ENCODE assay signal across 11 cellular contexts in the genomic region with DNA sequence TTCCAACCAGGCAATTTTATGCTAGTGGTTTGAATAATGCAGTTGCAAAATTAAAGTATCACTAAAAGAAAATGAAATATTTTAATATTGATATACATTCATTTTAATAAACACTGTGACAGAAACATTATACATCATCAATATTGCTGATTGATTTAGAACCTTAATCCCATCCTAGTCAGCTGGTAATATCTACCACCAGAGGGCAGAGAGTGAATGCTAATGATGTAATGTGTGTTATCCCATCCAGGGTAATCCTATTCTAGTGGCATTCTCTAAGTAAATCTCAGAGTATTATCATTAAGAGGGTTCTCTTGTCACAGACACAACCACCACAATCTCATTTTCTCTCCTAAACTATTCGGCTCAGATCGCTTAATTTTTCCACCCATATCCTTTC.
DNase-seq lines count a peak whose midpoint lies in the region; ATAC-seq and TF ChIP-seq lines count a peak whose summit lies in the region.
"Had no signal": no experiment of that assay in that cellular context is flagged by ENCODE, and none has a peak within 500 bp of the region (broad histone marks: within the 10 kb centered on the region; RNA-seq: fewer than 3 reads in every experiment).

No MANE protein-coding gene starts in this region.

- H3K4me1 ChIP-seq in Panc1 (ENCODE audit: control insufficient read depth, insufficient read depth, low read length): no peaks in the 10 kb centered on the region
- no peaks in the 10 kb centered on the region for H3K4me1 ChIP-seq in CD4-positive, alpha-beta memory T cell (ENCODE audit: insufficient read depth, low read length)
- H3K4me1 ChIP-seq: SJCRH30 had no signal

- no peaks in the 10 kb centered on the region for H3K36me3 ChIP-seq in Panc1 (ENCODE audit: control insufficient read depth, insufficient read depth, low read length)
- no peaks in the 10 kb centered on the region for H3K36me3 ChIP-seq in CD4-positive, alpha-beta memory T cell (ENCODE audit: insufficient read depth, low read length)
- H3K36me3 ChIP-seq: SJCRH30 had no signal

- no peaks in the 10 kb centered on the region for H3K9me3 ChIP-seq in Panc1 (ENCODE audit: control insufficient read depth, insufficient read depth, low read depth, low read length)
- no peaks in the 10 kb centered on the region for H3K9me3 ChIP-seq in CD4-positive, alpha-beta memory T cell (ENCODE audit: control insufficient read depth in 1 of 2, low read length in 2 of 2)
- H3K9me3 ChIP-seq: SJCRH30 had no signal

- TF ChIP-seq CTCF in Panc1 (IDR thresholded peaks at IDR 0.05): peak; percentile 39; the same call in 1 of the 2 replicates

- H3K4me1 Mint-ChIP-seq in CD4-positive, alpha-beta memory T cell: no peaks in the 10 kb centered on the region
- H3K4me1 Mint-ChIP-seq: immature natural killer cell had no signal

- in situ Hi-C loops in ACHN (cut with HindIII; ENCODE audit: low pct_ligation_motif_present, low pct_unique_long_range_greater_than_20kb, low sequenced_read_pairs) (no loop called here), Panc1 (cut with HindIII; ENCODE audit: low pct_unique_long_range_greater_than_20kb, low sequenced_read_pairs) (no loop called here)

- CTCF ChIA-PET in HEK293T (lab: Yijun Ruan, JAX): no interaction called here
- CTCF ChIA-PET in Panc1 (lab: Charles Lee): no interaction called here
- CTCF ChIA-PET in CD4-positive, alpha-beta memory T cell (lab: Charles Lee; ENCODE audit: partially characterized antibody): no interaction called here

- no peaks in the 10 kb centered on the region for H3K27me3 Mint-ChIP-seq in CD4-positive, alpha-beta memory T cell
- H3K27me3 Mint-ChIP-seq: activated naive CD8-positive, alpha-beta T cell had no signal

- H3K4me3 Mint-ChIP-seq in CD4-positive, alpha-beta memory T cell: no peak overlapping the region
- H3K4me3 Mint-ChIP-seq: activated naive CD8-positive, alpha-beta T cell; immature natural killer cell had no signal

- H3K36me3 Mint-ChIP-seq in CD4-positive, alpha-beta memory T cell: no peaks in the 10 kb centered on the region
- H3K36me3 Mint-ChIP-seq: activated naive CD8-positive, alpha-beta T cell had no signal

- peaks cover 0 to 6% (median 1%) of the 10 kb centered on the region in 8 donors for H3K9me3 Mint-ChIP-seq in CD4-positive, alpha-beta memory T cell

- POLR2A ChIA-PET in HEK293T (lab: Yijun Ruan, JAX): no interaction called here
- POLR2A ChIA-PET in Panc1 (lab: Charles Lee): no interaction called here
- POLR2A ChIA-PET in CD4-positive, alpha-beta memory T cell (lab: Charles Lee; ENCODE audit: partially characterized antibody): no interaction called here

- H3K27ac ChIP-seq in Panc1 (ENCODE audit: low read length): no peak overlapping the region
- no peak overlapping the region for H3K27ac ChIP-seq in CD4-positive, alpha-beta memory T cell (ENCODE audit: low read depth, low read length)
- H3K27ac ChIP-seq: SJCRH30 had no signal

- H3K27me3 ChIP-seq in Panc1 (ENCODE audit: control insufficient read depth, insufficient read depth, low read length): no peaks in the 10 kb centered on the region
- H3K27me3 ChIP-seq in CD4-positive, alpha-beta memory T cell (ENCODE audit: insufficient read depth, low read length): no peaks in the 10 kb centered on the region
- H3K27me3 ChIP-seq: SJCRH30 had no signal

- no peak for ATAC-seq in Panc1
- no peak for ATAC-seq in GM21390 (IDR thresholded peaks at IDR 0.05; ENCODE audit: unreplicated experiment)

- no TSS peak for BruUV-seq in Panc1 (replicated peaks; lab: Mats Ljungman, UMichigan)

- DNase-seq in ACHN (peak; percentile 30), HEK293T (ENCODE audit: extremely low spot score) (peak; percentile 11), Panc1 (ENCODE audit: low read depth, low spot score) (no peak), iPS-NIHi7 (ENCODE audit: extremely low spot score) (peak; percentile 23)
- no peak for DNase-seq in stimulated activated naive CD4-positive, alpha-beta T cell (lab: John Stamatoyannopoulos, UW)
- DNase-seq in activated CD4-positive, alpha-beta T cell treated with anti-CD3 and anti-CD28 coated beads for 1 hour: no peak
- DNase-seq in CD4-positive, alpha-beta memory T cell: no peak
- DNase-seq: immature natural killer cell had no signal

- no peak overlapping the region for H3K27ac Mint-ChIP-seq in CD4-positive, alpha-beta memory T cell
- H3K27ac Mint-ChIP-seq: activated naive CD8-positive, alpha-beta T cell; immature natural killer cell had no signal

- no peak overlapping the region for H3K4me3 ChIP-seq in Panc1 (ENCODE audit: low read depth in 2 of 2, low read length in 2 of 2)
- no peak overlapping the region for H3K4me3 ChIP-seq in CD4-positive, alpha-beta memory T cell (ENCODE audit: low read length in 2 of 2)
- H3K4me3 ChIP-seq: SJCRH30 had no signal

- intact Hi-C loops in Panc1 (cut with micrococcal nuclease; ENCODE audit: unreplicated experiment): loop anchor here (2.0 kb wide), 1 partner anchor 413 kb away; no protein-coding TSS in a partner anchor
- intact Hi-C loops in CD4-positive, alpha-beta memory T cell (cut with micrococcal nuclease): no loop called here

TF ChIP-seq in HEK293T, 16 proteins besides CTCF, POLR2A, EP300 and RAD21:
- no peak for TF ChIP-seq TARDBP (IDR thresholded peaks at IDR 0.05)
- no peak for TF ChIP-seq NFRKB (IDR thresholded peaks at IDR 0.05)
- no peak for TF ChIP-seq FOXK2 (IDR thresholded peaks at IDR 0.05)
- no peak for TF ChIP-seq SP1 (IDR thresholded peaks at IDR 0.05)
- TF ChIP-seq CTBP1 (IDR thresholded peaks at IDR 0.05; ENCODE audit: borderline replicate concordance): no peak
- no peak for TF ChIP-seq FOXA1 (IDR thresholded peaks at IDR 0.05)
- TF ChIP-seq LEF1 (IDR thresholded peaks at IDR 0.05; ENCODE audit: borderline replicate concordance): no peak
- TF ChIP-seq FOXM1 (IDR thresholded peaks at IDR 0.05; ENCODE audit: borderline replicate concordance): no peak
- TF ChIP-seq BHLHE40 (IDR thresholded peaks at IDR 0.05; ENCODE audit: borderline replicate concordance): no peak
- TF ChIP-seq ARNT (IDR thresholded peaks at IDR 0.05): no peak
- TF ChIP-seq ZNF384 (IDR thresholded peaks at IDR 0.05): no peak
- TF ChIP-seq ELF4 (IDR thresholded peaks at IDR 0.05): no peak
- TF ChIP-seq SUZ12 (IDR thresholded peaks at IDR 0.05): no peak
- no peak for TF ChIP-seq L3MBTL2 (conservative IDR thresholded peaks at IDR 0.05)
- no peak for TF ChIP-seq PKNOX1 (IDR thresholded peaks at IDR 0.05)
- no peak for TF ChIP-seq HDGF (IDR thresholded peaks at IDR 0.05; ENCODE audit: borderline replicate concordance)

Comparison
In these comparisons a context has a peak if more than half of its experiments do, and no peak if none do; other contexts are left out.
1. DNase-seq: peak in ACHN (single experiment), HEK293T (single experiment) and iPS-NIHi7 (single experiment); none in Panc1 (single experiment), stimulated activated naive CD4-positive, alpha-beta T cell (0 of 6), activated CD4-positive, alpha-beta T cell treated with anti-CD3 and anti-CD28 coated beads for 1 hour (single experiment) and CD4-positive, alpha-beta memory T cell (0 of 5).